Comparison of ENCODE assay signal across 8 cellular contexts in the genomic region with DNA sequence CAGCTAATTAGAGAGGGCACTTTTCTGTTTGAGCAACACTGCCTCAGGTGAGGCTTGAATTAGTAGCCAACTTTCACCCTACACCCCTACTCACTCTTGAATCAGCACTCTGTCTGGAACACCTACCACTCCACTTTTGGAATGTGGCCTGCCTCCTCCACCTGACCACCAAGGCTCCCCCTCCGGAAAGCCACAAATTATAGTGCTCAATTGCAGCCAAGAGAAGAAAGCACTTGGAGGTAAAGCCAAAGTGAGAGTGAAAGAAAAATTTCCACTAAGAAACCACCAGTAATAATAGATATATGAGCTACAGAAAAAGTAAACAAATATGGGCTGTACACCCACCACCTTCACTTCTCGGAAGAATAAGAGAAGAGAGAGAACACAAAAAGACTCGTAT. TPM values are rescaled to one million over a fixed set of nuclear protein-coding genes. Genes with fewer than 3 reads are reported as not detected.
DNase-seq lines count a peak whose midpoint lies in the region; ATAC-seq and TF ChIP-seq lines count a peak whose summit lies in the region.

No MANE protein-coding gene starts in this region.

- no peaks in the 10 kb centered on the region for H3K27me3 ChIP-seq in left lung
- no peaks in the 10 kb centered on the region for H3K27me3 ChIP-seq in heart left ventricle

- TF ChIP-seq CTCF in left lung (IDR thresholded peaks at IDR 0.05) (no peak), heart left ventricle (IDR thresholded peaks at IDR 0.05) (no peak)

- intact Hi-C loops in left lung (cut with DNase I) (no loop called here), heart left ventricle (cut with DNase I) (no loop called here)

- H3K27ac ChIP-seq in left lung (peak overlapping the region; percentile 54 to 71), heart left ventricle (no peak overlapping the region)

- 75 to 84% (median 78%) methylated on average over 3 of the region's 3 CpGs for WGBS in heart left ventricle, 4 donors

- H3K4me1 ChIP-seq in left lung (peaks cover 11 to 22% of the 10 kb centered on the region in 2 donors), heart left ventricle (peaks cover 0 to 44% (median 11%) of the 10 kb centered on the region in 12 donors)

- H3K36me3 ChIP-seq in left lung (no peaks in the 10 kb centered on the region), heart left ventricle (no peaks in the 10 kb centered on the region)

- no peak for TF ChIP-seq POLR2A in heart left ventricle (IDR thresholded peaks at IDR 0.05)

- DNase-seq in M059J (ENCODE audit: low read depth) = peak; percentile 70
- peak in 1 of 2 donors; percentile 64 for DNase-seq in left lung
- DNase-seq in heart left ventricle = no peak
- no peak for DNase-seq in activated CD4-positive, alpha-beta T cell treated with anti-CD3 and anti-CD28 coated beads for 1 hour
- no peak for DNase-seq in COR-L47 (lab: John Stamatoyannopoulos, UW)
- no peak for DNase-seq in EL

- H3K4me3 ChIP-seq in left lung (no peak overlapping the region), heart left ventricle (no peak overlapping the region)

- ATAC-seq in GM18502 (IDR thresholded peaks at IDR 0.05; ENCODE audit: poor library complexity, unreplicated experiment) (peak; percentile 78), GM21786 (IDR thresholded peaks at IDR 0.05; ENCODE audit: unreplicated experiment) (peak; percentile 57), left lung (peak; percentile 87), heart left ventricle (no peak)

- H3K9me3 ChIP-seq in left lung = no peaks in the 10 kb centered on the region
- H3K9me3 ChIP-seq in heart left ventricle = no peaks in the 10 kb centered on the region

RNA-seq across cellular contexts. Expression of a gene that starts 41.1 kb away (rescaled TPM):
- total RNA-seq in M059J (2014; rRNA removed; shearing (Covaris generic)) = 21.7 and 30.3 TPM in 2 replicates
- total RNA-seq in left lung (10 to 100 TPM; 47.4 to 57.4 TPM), heart left ventricle (10 to 100 TPM; 11.0 to 32.5 (median 22.9) TPM)
- polyA plus RNA-seq in heart left ventricle = 10 to 100 TPM in 1 of 2 donors, 1 to 10 TPM in 1; 5.9 to 11.0 TPM

Comparison
In these comparisons a context has a peak if more than half of its experiments do, and no peak if none do; other contexts are left out.
1. ATAC-seq: peak in GM18502 (single experiment), GM21786 (single experiment) and left lung (single experiment); none in heart left ventricle (0 of 4).
2. H3K27ac ChIP-seq: peak in left lung (2 of 2); none in heart left ventricle (0 of 12).